Comparison of ENCODE assay signal across 1 cellular context in genomic region chr16:89293276-89294143, GRCh38.
TF ChIP-seq lines count a peak whose summit lies in the region.

No MANE protein-coding gene starts in this region.

TF ChIP-seq in HCT116, 20 proteins besides CTCF, POLR2A, EP300 and RAD21:
- TF ChIP-seq SP1 (IDR thresholded peaks at IDR 0.05; ENCODE audit: low read depth) (no peak), POLR2AphosphoS5 (IDR thresholded peaks at IDR 0.05; ENCODE audit: low read depth, low read length) (0 out of 2 replicates have a peak, but pooled peaks have one; percentile 21)
